In the genomic region with DNA sequence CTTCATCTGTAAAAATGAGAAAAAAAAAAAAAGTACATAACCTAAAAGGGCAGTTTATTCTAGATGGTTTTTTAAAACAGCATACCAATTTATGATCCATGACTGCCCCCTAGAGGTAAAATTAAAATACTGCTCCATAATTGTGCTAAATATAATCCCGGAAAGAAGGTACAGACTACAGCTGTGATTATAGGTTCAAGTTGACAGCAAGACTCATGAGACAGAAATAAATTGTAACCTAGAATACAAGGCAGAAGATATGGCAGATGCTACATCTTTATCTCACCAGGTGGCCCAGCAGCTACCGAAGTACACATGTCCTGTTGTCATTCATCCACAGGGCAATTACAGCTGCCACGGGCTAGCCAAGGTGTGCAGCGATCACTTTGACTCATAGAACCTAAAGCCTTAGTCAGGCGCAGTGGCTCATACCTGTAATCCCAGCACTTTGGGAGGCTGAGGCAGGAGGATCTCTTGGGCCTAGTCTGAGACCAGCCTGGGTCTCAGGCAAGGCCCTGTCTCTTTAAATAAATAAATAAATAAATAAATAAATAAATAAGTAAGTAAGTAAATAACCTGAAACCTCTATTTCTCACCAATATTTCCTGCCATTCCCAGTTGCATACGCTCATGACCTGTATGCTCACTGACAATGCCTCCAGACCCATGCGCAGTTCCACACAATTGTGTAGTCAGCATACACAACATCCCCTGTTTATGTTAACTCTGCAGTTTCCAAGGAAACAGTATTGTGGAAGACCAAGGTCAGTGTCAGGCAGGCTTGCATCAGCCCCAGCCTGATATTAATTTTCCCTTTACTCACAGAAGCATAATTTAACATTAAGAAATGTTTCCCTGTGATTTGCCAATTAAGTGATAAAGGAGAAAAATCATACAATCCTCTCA, we compare ENCODE assay signal across 8 cellular contexts. TPM values are rescaled to one million over a fixed set of nuclear protein-coding genes. Genes with fewer than 3 reads are reported as not detected.
DNase-seq lines count a peak whose midpoint lies in the region; ATAC-seq, FAIRE-seq and TF ChIP-seq lines count a peak whose summit lies in the region.

No MANE protein-coding gene starts in this region.

- H3K4me1 ChIP-seq in right atrium auricular region: no peaks in the 10 kb centered on the region

- no peaks in the 10 kb centered on the region for H3K4me1 Mint-ChIP-seq in stimulated activated memory B cell treated with anti-CD40 and anti-IgM and Interleukin-4, amounts not matched to agents 10 μg/mL and 1 μg/mL and 100 μg/mL, for 72 hours

- TF ChIP-seq POLR2A in H54 (IDR thresholded peaks at IDR 0.05; ENCODE audit: low read depth, low read length): no peak

- CTCF ChIA-PET in BJ (lab: Yijun Ruan, JAX): interaction anchor here (0.6 to 2.1 kb wide), 20 partner anchors 10 to 250 kb away, joined by 3 to 13 read pairs (median 4); a partner anchor contains a TSS

- POLR2A ChIA-PET in BJ (lab: Charles Lee): interaction anchor here (0.6 kb wide), 1 partner anchor 123 kb away, joined by 3 read pairs; no protein-coding TSS in a partner anchor

- H3K4me3 Mint-ChIP-seq in stimulated activated memory B cell treated with anti-CD40 and anti-IgM and Interleukin-4, amounts not matched to agents 10 μg/mL and 1 μg/mL and 100 μg/mL, for 72 hours: no peak overlapping the region

- DNase-seq in BJ (ENCODE audit: low read depth) (peak; percentile 14), H54 (ENCODE audit: insufficient read length, low spot score) (no peak), NCI-H446 (lab: John Stamatoyannopoulos, UW) (peak; percentile 64 to 86), amniotic epithelial cell (ENCODE audit: low read depth) (peak; percentile 62), right atrium auricular region (ENCODE audit: low spot score) (no peak), UCSD-AML1 (lab: John Stamatoyannopoulos, UW; ENCODE audit: unreplicated experiment) (no peak)

- no peaks in the 10 kb centered on the region for H3K36me3 Mint-ChIP-seq in stimulated activated memory B cell treated with anti-CD40 and anti-IgM and Interleukin-4, amounts not matched to agents 10 μg/mL and 1 μg/mL and 100 μg/mL, for 72 hours

- H3K9me3 Mint-ChIP-seq in stimulated activated memory B cell treated with anti-CD40 and anti-IgM and Interleukin-4, amounts not matched to agents 10 μg/mL and 1 μg/mL and 100 μg/mL, for 72 hours: no peaks in the 10 kb centered on the region

- no peak overlapping the region for H3K4me3 ChIP-seq in BJ (ENCODE audit: low read depth, low read length)
- H3K4me3 ChIP-seq in right atrium auricular region: no peak overlapping the region

- TF ChIP-seq CTCF in BJ (IDR thresholded peaks at IDR 0.05; ENCODE audit: insufficient read depth, low read depth, low read length) (peak; percentile 49), right atrium auricular region (IDR thresholded peaks at IDR 0.05) (peak; percentile 59 to 78)

- H3K27me3 Mint-ChIP-seq in stimulated activated memory B cell treated with anti-CD40 and anti-IgM and Interleukin-4, amounts not matched to agents 10 μg/mL and 1 μg/mL and 100 μg/mL, for 72 hours: peaks cover 36% of the 10 kb centered on the region

- peak; percentile 64 for ATAC-seq in stimulated activated memory B cell treated with anti-CD40 and anti-IgM and Interleukin-4, amounts not matched to agents 10 μg/mL and 1 μg/mL and 100 μg/mL, for 72 hours
- no peak for ATAC-seq in HG03439 (IDR thresholded peaks at IDR 0.05; ENCODE audit: unreplicated experiment)

- peak; percentile 84 for FAIRE-seq in H54 (lab: Jason Lieb, UNC)

- H3K27me3 ChIP-seq in BJ (ENCODE audit: control insufficient read depth, insufficient read depth, low read length) (peaks cover 23% of the 10 kb centered on the region), right atrium auricular region (no peaks in the 10 kb centered on the region)

- H3K27ac ChIP-seq in right atrium auricular region: no peak overlapping the region

- no peaks in the 10 kb centered on the region for H3K9me3 ChIP-seq in right atrium auricular region

- H3K36me3 ChIP-seq in BJ (ENCODE audit: control insufficient read depth, insufficient read depth, low read length) (no peaks in the 10 kb centered on the region), right atrium auricular region (no peaks in the 10 kb centered on the region)

- no peak overlapping the region for H3K27ac Mint-ChIP-seq in stimulated activated memory B cell treated with anti-CD40 and anti-IgM and Interleukin-4, amounts not matched to agents 10 μg/mL and 1 μg/mL and 100 μg/mL, for 72 hours

RNA-seq across cellular contexts. Expression of a gene that starts 18.3 kb away (rescaled TPM):
- 66.1 and 89.6 TPM in 2 replicates for polyA plus RNA-seq in BJ (2011; rRNA removed)
- polyA minus RNA-seq in BJ (2011; rRNA and poly(A)+ RNA removed): 13.6 and 18.2 TPM in 2 replicates
- 10 to 100 TPM; 22.6 to 23.4 TPM for total RNA-seq in right atrium auricular region

RNA-seq across cellular contexts. Expression of a gene that starts 29.1 kb away (rescaled TPM):
- polyA plus RNA-seq in BJ (2011; rRNA removed): not detected in 2 replicates
- not detected in 2 replicates for polyA minus RNA-seq in BJ (2011; rRNA and poly(A)+ RNA removed)
- total RNA-seq in right atrium auricular region: 1 to 10 TPM; 1.3 to 2.8 TPM

RNA-seq across cellular contexts. Expression of a gene that starts 48.4 kb away (rescaled TPM):
- polyA plus RNA-seq in BJ (2011; rRNA removed): not detected in 2 replicates
- not detected in 2 replicates for polyA minus RNA-seq in BJ (2011; rRNA and poly(A)+ RNA removed)
- total RNA-seq in right atrium auricular region: 10 to 100 TPM in 1 of 2 donors, 1 to 10 TPM in 1; 4.6 to 24.6 TPM

RNA-seq across cellular contexts. Expression of a gene that starts 50.8 kb away (rescaled TPM):
- 0.53 and 1.2 TPM in 2 replicates for polyA plus RNA-seq in BJ (2011; rRNA removed)
- 0.77 and 2.8 TPM in 2 replicates for polyA minus RNA-seq in BJ (2011; rRNA and poly(A)+ RNA removed)
- total RNA-seq in right atrium auricular region: 1 to 10 TPM; 3.6 to 4.9 TPM

Comparison
In these comparisons a context has a peak if more than half of its experiments do, and no peak if none do; other contexts are left out.
1. DNase-seq: peak in BJ (single experiment), NCI-H446 (2 of 2) and amniotic epithelial cell (single experiment); none in H54 (single experiment), right atrium auricular region (single experiment) and UCSD-AML1 (single experiment).